ENCODE assay signal across 17 cellular contexts in genomic region chr17:50472768-50473167, GRCh38. TPM values are rescaled to one million over a fixed set of nuclear protein-coding genes. Genes with fewer than 3 reads are reported as not detected.
DNase-seq lines count a peak whose midpoint lies in the region; ATAC-seq, FAIRE-seq and TF ChIP-seq lines count a peak whose summit lies in the region.
"Not testable (repeated sequence)": the region's sequence is repeated elsewhere in the genome, so short reads cannot be mapped to it uniquely, and the experiment has no call there.
"Had no signal": no experiment of that assay in that cellular context is flagged by ENCODE, and none has a peak within 500 bp of the region (broad histone marks: within the 10 kb centered on the region; RNA-seq: fewer than 3 reads in every experiment).

No MANE protein-coding gene starts in this region.

- peak; percentile 56 to 67 for DNase-seq in A549 (ENCODE audit: low read depth in 1 of 2, low spot score in 1 of 2)
- peak; percentile 48 for DNase-seq in GM03348 (ENCODE audit: low spot score)
- peak; percentile 69 for DNase-seq in NCI-H82 (lab: John Stamatoyannopoulos, UW)
- not testable (repeated sequence) for DNase-seq in astrocyte of the spinal cord (ENCODE audit: low read depth, low spot score); epithelial cell of esophagus (ENCODE audit: low read depth); kidney
- DNase-seq in gastrocnemius medialis: peak; percentile 60 to 73

- intact Hi-C loops in kidney (cut with DNase I): not testable (repeated sequence)
- intact Hi-C loops in gastrocnemius medialis (cut with DNase I; ENCODE audit: low total_unique reads): loop anchor here (10.0 kb wide), 1 partner anchor 482 kb away; no protein-coding TSS in a partner anchor

- H3K27me3 ChIP-seq in gastrocnemius medialis: not testable (repeated sequence)

- FAIRE-seq in A549 (lab: Jason Lieb, UNC): peak; percentile 84
- not testable (repeated sequence) for FAIRE-seq in kidney (lab: Jason Lieb, UNC)

- H3K36me3 ChIP-seq in kidney (ENCODE audit: control insufficient read depth in 1 of 2, insufficient read depth in 2 of 2, low read length in 2 of 2): peaks cover 12 to 14% of the 10 kb centered on the region in 2 donors
- not testable (repeated sequence) for H3K36me3 ChIP-seq in gastrocnemius medialis

- peak overlapping the region in 1 of 3 experiments; percentile 27 for H3K4me3 Mint-ChIP-seq in nephron

- CTCF ChIA-PET in A549 (lab: Yijun Ruan, JAX): interaction anchor here (0.6 to 10.0 kb wide), 24 partner anchors 11 to 416 kb away, joined by 3 to 238 read pairs (median 4); partner anchors contain the start of genes CHAD and LRRC59

- in situ Hi-C loops in astrocyte of the spinal cord (cut with HindIII; ENCODE audit: low sequenced_read_pairs): not testable (repeated sequence)
- in situ Hi-C loops in gastrocnemius medialis (cut with MboI; ENCODE audit: low sequenced_read_pairs in 4 of 4): loop anchor here in 1 of 4 donors (10.0 kb wide), 1 partner anchor 48 kb away; the partner anchor contains the start of gene ACSF2

- WGBS in A549 (ENCODE audit: missing lambda C conversion rate): 60% methylated on average over 13 of the region's 13 CpGs

- not testable (repeated sequence) for H3K4me2 ChIP-seq in A549

- H3K4me3 ChIP-seq in A549; astrocyte of the spinal cord (ENCODE audit: low read depth, low read length); epithelial cell of esophagus (ENCODE audit: low read length); kidney (ENCODE audit: low read length in 2 of 2); gastrocnemius medialis: not testable (repeated sequence)

- TF ChIP-seq RAD21 in A549 (conservative IDR thresholded peaks at IDR 0.05 in 1 of 2, IDR thresholded peaks at IDR 0.05 in 1 of 2): not testable (repeated sequence)

- TF ChIP-seq CTCF in A549 (IDR thresholded peaks at IDR 0.05) (peak; percentile 42), astrocyte of the spinal cord (IDR thresholded peaks at IDR 0.05; ENCODE audit: low read depth, low read length) (peak; percentile 40), epithelial cell of esophagus (IDR thresholded peaks at IDR 0.05; ENCODE audit: insufficient read depth, low read depth, low read length, missing control alignments) (peak; percentile 17), kidney (IDR thresholded peaks at IDR 0.05; ENCODE audit: borderline replicate concordance, extremely low read depth, insufficient read depth) (peak; percentile 33), nephron (IDR thresholded peaks at IDR 0.05; ENCODE audit: unreplicated experiment in 3 of 3) (peak; percentile 48 to 53 (median 52)), gastrocnemius medialis (IDR thresholded peaks at IDR 0.05 in 4 of 5, conservative IDR thresholded peaks at IDR 0.05 in 1 of 5) (peak; percentile 46 to 66 (median 54))

- H3K27me3 Mint-ChIP-seq in nephron (ENCODE audit: low read depth): peaks cover 60% of the 10 kb centered on the region

- peak; percentile 55 to 68 for ATAC-seq in A549
- peak; percentile 76 to 77 for ATAC-seq in gastrocnemius medialis

- H3K27ac ChIP-seq in A549; kidney (ENCODE audit: low read depth in 2 of 2, low read length in 2 of 2): not testable (repeated sequence)
- peak overlapping the region; percentile 60 to 82 (median 73) for H3K27ac ChIP-seq in gastrocnemius medialis

- H3K9me3 Mint-ChIP-seq in nephron: not testable (repeated sequence)

- POLR2A ChIA-PET in A549 (lab: Yijun Ruan, JAX): interaction anchor here (2.5 kb wide), 1 partner anchor 75 kb away, joined by 7 read pairs; the partner anchor contains the start of gene LRRC59

- H3K9ac ChIP-seq in kidney (ENCODE audit: low read length in 2 of 2): not testable (repeated sequence)

- H3K4me1 Mint-ChIP-seq in nephron: peaks cover 43% of the 10 kb centered on the region

- not testable (repeated sequence) for H3K4me1 ChIP-seq in A549
- peaks cover 18 to 24% of the 10 kb centered on the region in 2 donors for H3K4me1 ChIP-seq in kidney (ENCODE audit: control insufficient read depth in 1 of 2, insufficient read depth in 1 of 2, low read depth in 1 of 2, low read length in 2 of 2)
- H3K4me1 ChIP-seq in gastrocnemius medialis: peaks cover 43 to 57% of the 10 kb centered on the region in 2 donors

- peak overlapping the region; percentile 78 to 90 (median 79) for H3K27ac Mint-ChIP-seq in nephron

- not testable (repeated sequence) for H3K9me3 ChIP-seq in A549; kidney (ENCODE audit: control insufficient read depth in 1 of 2, low read length in 2 of 2); gastrocnemius medialis

- not testable (repeated sequence) for TF ChIP-seq POLR2A in A549 (IDR thresholded peaks at IDR 0.05; ENCODE audit: low read length); gastrocnemius medialis (IDR thresholded peaks at IDR 0.05)

- TF ChIP-seq EP300 in A549 (IDR thresholded peaks at IDR 0.05): not testable (repeated sequence)

- peaks cover 17% of the 10 kb centered on the region for H3K36me3 Mint-ChIP-seq in nephron (ENCODE audit: low read depth)

TF ChIP-seq in A549, 52 proteins besides CTCF, POLR2A, EP300 and RAD21:
- TF ChIP-seq MAFK (IDR thresholded peaks at IDR 0.05; ENCODE audit: partially characterized antibody) (peak; percentile 99), GATA3 (IDR thresholded peaks at IDR 0.05; ENCODE audit: borderline replicate concordance) (0 out of 2 replicates have a peak, but pooled peaks have one; percentile 20)

RNA-seq across cellular contexts. Expression of gene CHAD, which starts 4.1 kb away (rescaled TPM):
- polyA plus RNA-seq in A549 (2011; rRNA removed): not detected in 2 replicates
- 0.03 TPM in 1 of 2 replicates, not detected in the other for polyA plus RNA-seq in A549 (2012; cell fraction: cytosol; rRNA removed)
- polyA plus RNA-seq in A549 (2012; cell fraction: nucleus; rRNA removed): 0.04 TPM in 1 of 2 replicates, not detected in the other
- not detected in 3 replicates for polyA plus RNA-seq in A549 (2017; fragmentation: RNase III; extraction: RNeasy Plus Mini Kit Qiagen cat#74134 plus additional on column Dnase treatment)
- not detected in 2 replicates for polyA minus RNA-seq in A549 (2011; rRNA and poly(A)+ RNA removed)
- total RNA-seq in kidney: 0.22 TPM
- polyA plus RNA-seq in kidney (ENCODE audit: insufficient read depth, low read depth, low replicate concordance): 0.43 TPM
- 1 to 10 TPM in 2 of 4 donors, not detected in 2; 1.8 to 8.8 TPM for total RNA-seq in gastrocnemius medialis
- total RNA-seq: A172; activated CD4-positive, alpha-beta memory T cell treated with anti-CD3 and anti-CD28 coated beads for 36 hours; activated naive CD8-positive, alpha-beta T cell treated with anti-CD3 and anti-CD28 coated beads for 36 hours; Calu3; dermis blood vessel endothelial cell; endothelial cell of umbilical vein; gastroesophageal sphincter; natural killer cell treated with Interleukin-12 subunit alpha and Interleukin-12 subunit beta and Interleukin-15 and Interleukin-18, amount 100 ng/mL, for 72 hours; thoracic aorta had no signal
- polyA plus RNA-seq: endothelial cell of umbilical vein had no signal

RNA-seq across cellular contexts. Expression of gene RSAD1, which starts 5.9 kb away (rescaled TPM):
- polyA plus RNA-seq in A549 (2011; rRNA removed) (38.2 and 47.2 TPM in 2 replicates), A549 (2017; fragmentation: RNase III; extraction: RNeasy Plus Mini Kit Qiagen cat#74134 plus additional on column Dnase treatment) (36.3 to 42.0 TPM (median 40.9 TPM) in 3 replicates), kidney (ENCODE audit: insufficient read depth, low read depth, low replicate concordance) (39.9 TPM)
- 32.7 and 42.8 TPM in 2 replicates for polyA plus RNA-seq in A549 (2012; cell fraction: cytosol; rRNA removed)
- 81.1 and 85.4 TPM in 2 replicates for polyA plus RNA-seq in A549 (2012; cell fraction: nucleus; rRNA removed)
- 29.3 and 30.0 TPM in 2 replicates for polyA minus RNA-seq in A549 (2011; rRNA and poly(A)+ RNA removed)
- total RNA-seq in kidney (38.9 TPM), gastrocnemius medialis (10 to 100 TPM; 27.1 to 67.4 (median 52.7) TPM)

RNA-seq across cellular contexts. Expression of gene MYCBPAP, which starts 35.5 kb away (rescaled TPM):
- 2.5 and 4.1 TPM in 2 replicates for polyA plus RNA-seq in A549 (2011; rRNA removed)
- polyA plus RNA-seq in A549 (2012; cell fraction: cytosol; rRNA removed): 0.59 and 0.89 TPM in 2 replicates
- polyA plus RNA-seq in A549 (2012; cell fraction: nucleus; rRNA removed): 3.0 and 3.7 TPM in 2 replicates
- polyA plus RNA-seq in A549 (2017; fragmentation: RNase III; extraction: RNeasy Plus Mini Kit Qiagen cat#74134 plus additional on column Dnase treatment): 0.93 to 2.1 TPM (median 1.2 TPM) in 3 replicates
- polyA minus RNA-seq in A549 (2011; rRNA and poly(A)+ RNA removed): 3.2 and 3.9 TPM in 2 replicates
- total RNA-seq in kidney: 0.72 TPM
- 2.9 TPM for polyA plus RNA-seq in kidney (ENCODE audit: insufficient read depth, low read depth, low replicate concordance)
- total RNA-seq in gastrocnemius medialis: not detected
- total RNA-seq: A172 had no signal

RNA-seq across cellular contexts. Expression of gene ACSF2, which starts 46.8 kb away (rescaled TPM):
- 28.9 and 33.6 TPM in 2 replicates for polyA plus RNA-seq in A549 (2011; rRNA removed)
- polyA plus RNA-seq in A549 (2012; cell fraction: cytosol; rRNA removed): 14.0 and 17.2 TPM in 2 replicates
- 49.4 and 67.7 TPM in 2 replicates for polyA plus RNA-seq in A549 (2012; cell fraction: nucleus; rRNA removed)
- polyA plus RNA-seq in A549 (2017; fragmentation: RNase III; extraction: RNeasy Plus Mini Kit Qiagen cat#74134 plus additional on column Dnase treatment): 16.3 to 24.4 TPM (median 21.5 TPM) in 3 replicates
- 45.1 and 48.8 TPM in 2 replicates for polyA minus RNA-seq in A549 (2011; rRNA and poly(A)+ RNA removed)
- 44.4 TPM for total RNA-seq in kidney
- polyA plus RNA-seq in kidney (ENCODE audit: insufficient read depth, low read depth, low replicate concordance): 404 TPM
- 10 to 100 TPM in 3 of 4 donors, 1 to 10 TPM in 1; 8.7 to 61.4 (median 34.2) TPM for total RNA-seq in gastrocnemius medialis

RNA-seq across cellular contexts. Expression of gene EPN3, which starts 59.8 kb away (rescaled TPM):
- polyA plus RNA-seq in A549 (2011; rRNA removed) (0.09 and 0.13 TPM in 2 replicates), A549 (2017; fragmentation: RNase III; extraction: RNeasy Plus Mini Kit Qiagen cat#74134 plus additional on column Dnase treatment) (0.18 to 0.26 TPM (median 0.20 TPM) in 3 replicates), kidney (ENCODE audit: insufficient read depth, low read depth, low replicate concordance) (28.7 TPM)
- polyA plus RNA-seq in A549 (2012; cell fraction: cytosol; rRNA removed): 0.15 and 0.39 TPM in 2 replicates
- polyA plus RNA-seq in A549 (2012; cell fraction: nucleus; rRNA removed): 0.22 and 0.67 TPM in 2 replicates
- 0.12 and 0.78 TPM in 2 replicates for polyA minus RNA-seq in A549 (2011; rRNA and poly(A)+ RNA removed)
- total RNA-seq in kidney (5.0 TPM), gastrocnemius medialis (not detected)
- total RNA-seq: A172; activated CD4-positive, alpha-beta memory T cell treated with anti-CD3 and anti-CD28 coated beads for 36 hours; activated naive CD8-positive, alpha-beta T cell treated with anti-CD3 and anti-CD28 coated beads for 36 hours; endothelial cell of umbilical vein; natural killer cell treated with Interleukin-12 subunit alpha and Interleukin-12 subunit beta and Interleukin-15 and Interleukin-18, amount 100 ng/mL, for 72 hours had no signal
- polyA plus RNA-seq: endothelial cell of umbilical vein had no signal
